In the genomic region with DNA sequence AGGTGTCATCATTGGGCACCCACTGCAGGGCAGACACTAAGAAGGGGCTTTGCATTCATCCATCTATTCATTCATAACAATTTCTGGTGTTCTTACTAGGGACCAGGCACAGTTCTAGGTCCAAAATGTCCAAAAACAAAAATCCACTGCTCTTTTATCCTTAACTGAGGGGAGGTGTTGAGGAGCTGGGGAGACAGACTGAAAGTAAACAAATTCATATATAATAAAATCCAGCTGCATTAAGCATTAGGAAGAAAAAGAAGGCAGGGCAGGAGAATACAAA, we compare ENCODE assay signal across 8 cellular contexts. TPM values are rescaled to one million over a fixed set of nuclear protein-coding genes. Genes with fewer than 3 reads are reported as not detected.
A peak's percentile ranks its signal among the peaks of the same experiment; 100 is the strongest.
DNase-seq lines count a peak whose midpoint lies in the region; ATAC-seq and TF ChIP-seq lines count a peak whose summit lies in the region.

No MANE protein-coding gene starts in this region.

- H2AFZ ChIP-seq in hepatocyte, result peak overlapping the region; percentile 98

- POLR2A ChIA-PET in activated CD4-positive, alpha-beta memory T cell treated with anti-CD3 and anti-CD28 coated beads, Interleukin-2, amount 10 ng/mL, durations not matched to agents 7 days and 5 days (lab: Charles Lee), result interaction anchor here (0.8 to 2.5 kb wide), 11 partner anchors 10 to 759 kb away, joined by 3 to 11 read pairs (median 4); a partner anchor contains a TSS

- H3K27me3 ChIP-seq in H7 (ENCODE audit: control insufficient read depth, insufficient read depth, low read length) (peaks cover 17% of the 10 kb centered on the region), hepatocyte (peaks cover 25% of the 10 kb centered on the region), skeletal muscle satellite cell (ENCODE audit: control insufficient read depth, insufficient read depth, low read length) (peaks cover 27% of the 10 kb centered on the region)

- no peaks in the 10 kb centered on the region for H3K79me2 ChIP-seq in hepatocyte

- H3K27ac Mint-ChIP-seq in activated CD4-positive, alpha-beta memory T cell treated with anti-CD3 and anti-CD28 coated beads, Interleukin-2, amount 10 ng/mL, durations not matched to agents 7 days and 5 days, result peak overlapping the region; percentile 94

- intact Hi-C loops in posterior vena cava (cut with DNase I), result no loop called here

- ATAC-seq in HG03045 (IDR thresholded peaks at IDR 0.05; ENCODE audit: unreplicated experiment) (no peak), HG03139 (IDR thresholded peaks at IDR 0.05; ENCODE audit: unreplicated experiment) (no peak)

- H3K27ac ChIP-seq in hepatocyte, result no peak overlapping the region

- no peaks in the 10 kb centered on the region for H3K9me3 ChIP-seq in hepatocyte (ENCODE audit: low read depth)
- H3K9me3 ChIP-seq in skeletal muscle satellite cell (replicated peaks; ENCODE audit: low read length), result no peaks in the 10 kb centered on the region

- TF ChIP-seq CTCF in hepatocyte (IDR thresholded peaks at IDR 0.05; ENCODE audit: poor library complexity), result no peak

- H3K4me3 ChIP-seq in H7 (ENCODE audit: insufficient read depth, low read depth, low read length) (peak overlapping the region; percentile 67), hepatocyte (peak overlapping the region; percentile 83), skeletal muscle satellite cell (ENCODE audit: low read length) (peak overlapping the region; percentile 76)

- H3K9me3 Mint-ChIP-seq in activated CD4-positive, alpha-beta memory T cell treated with anti-CD3 and anti-CD28 coated beads, Interleukin-2, amount 10 ng/mL, durations not matched to agents 7 days and 5 days, result no peaks in the 10 kb centered on the region

- DNase-seq in H7 (no peak), hepatocyte (ENCODE audit: low spot score) (no peak), posterior vena cava (ENCODE audit: low spot score) (no peak), NCI-H1105 treated with DMSO at 0.1 percent for 48 hours (lab: John Stamatoyannopoulos, UW) (no peak)
- no peak for DNase-seq in activated CD4-positive, alpha-beta memory T cell treated with anti-CD3 and anti-CD28 coated beads, Interleukin-2, amount 10 ng/mL, durations not matched to agents 7 days and 5 days

- H3K36me3 ChIP-seq in H7 (replicated peaks; ENCODE audit: control insufficient read depth, insufficient read depth, low read length), result no peaks in the 10 kb centered on the region
- H3K36me3 ChIP-seq in hepatocyte (replicated peaks; ENCODE audit: insufficient read depth, low read depth), result no peaks in the 10 kb centered on the region
- no peaks in the 10 kb centered on the region for H3K36me3 ChIP-seq in skeletal muscle satellite cell (ENCODE audit: insufficient read depth, low read length)

- peak overlapping the region; percentile 91 for H3K4me2 ChIP-seq in hepatocyte
- peak overlapping the region; percentile 98 for H3K4me2 ChIP-seq in skeletal muscle satellite cell (ENCODE audit: low read length)

- CTCF ChIA-PET in activated CD4-positive, alpha-beta memory T cell treated with anti-CD3 and anti-CD28 coated beads, Interleukin-2, amount 10 ng/mL, durations not matched to agents 7 days and 5 days (lab: Charles Lee), result interaction anchor here (1.5 to 3.0 kb wide), 3 partner anchors 9 to 672 kb away, joined by 3 to 13 read pairs (median 5); no protein-coding TSS in a partner anchor

- H3K9ac ChIP-seq in skeletal muscle satellite cell (ENCODE audit: low read depth, low read length), result no peak overlapping the region

- no peaks in the 10 kb centered on the region for H3K9me2 ChIP-seq in hepatocyte (replicated peaks; ENCODE audit: insufficient read depth)

- peaks cover 6% of the 10 kb centered on the region for H3K4me1 ChIP-seq in hepatocyte (ENCODE audit: insufficient read depth)
- H3K4me1 ChIP-seq in skeletal muscle satellite cell (ENCODE audit: control insufficient read depth, insufficient read depth, low read length), result peaks cover 5% of the 10 kb centered on the region

- H3K27me3 Mint-ChIP-seq in activated CD4-positive, alpha-beta memory T cell treated with anti-CD3 and anti-CD28 coated beads, Interleukin-2, amount 10 ng/mL, durations not matched to agents 7 days and 5 days, result no peaks in the 10 kb centered on the region

- H4K20me1 ChIP-seq in hepatocyte (ENCODE audit: insufficient read depth, poor library complexity, severe bottlenecking), result no peaks in the 10 kb centered on the region

- H3K4me3 Mint-ChIP-seq in activated CD4-positive, alpha-beta memory T cell treated with anti-CD3 and anti-CD28 coated beads, Interleukin-2, amount 10 ng/mL, durations not matched to agents 7 days and 5 days, result peak overlapping the region; percentile 92

- peaks cover 64% of the 10 kb centered on the region for H3K4me1 Mint-ChIP-seq in activated CD4-positive, alpha-beta memory T cell treated with anti-CD3 and anti-CD28 coated beads, Interleukin-2, amount 10 ng/mL, durations not matched to agents 7 days and 5 days

- peaks cover 39% of the 10 kb centered on the region for H3K36me3 Mint-ChIP-seq in activated CD4-positive, alpha-beta memory T cell treated with anti-CD3 and anti-CD28 coated beads, Interleukin-2, amount 10 ng/mL, durations not matched to agents 7 days and 5 days (ENCODE audit: low read depth)

RNA-seq across cellular contexts. Expression of a gene that starts 1.1 kb away (rescaled TPM):
- 2.5 and 3.4 TPM in 2 replicates for total RNA-seq in H7 (2014; rRNA removed; shearing (Covaris generic))
- total RNA-seq in activated CD4-positive, alpha-beta memory T cell treated with anti-CD3 and anti-CD28 coated beads, Interleukin-2, amount 10 ng/mL, durations not matched to agents 7 days and 5 days, result 10 to 100 TPM; 76.9 TPM
- 4.1 and 5.4 TPM in 2 replicates for total RNA-seq in hepatocyte
- 6.6 and 7.4 TPM in 2 replicates for polyA plus RNA-seq in hepatocyte
- total RNA-seq in skeletal muscle satellite cell (2012; rRNA removed), result 1.0 and 1.5 TPM in 2 replicates
- 10 to 100 TPM; 40.8 to 44.2 TPM for total RNA-seq in posterior vena cava

RNA-seq across cellular contexts. Expression of a gene that starts 29.5 kb away (rescaled TPM):
- total RNA-seq in H7 (2014; rRNA removed; shearing (Covaris generic)), result 10.1 and 11.6 TPM in 2 replicates
- total RNA-seq in activated CD4-positive, alpha-beta memory T cell treated with anti-CD3 and anti-CD28 coated beads, Interleukin-2, amount 10 ng/mL, durations not matched to agents 7 days and 5 days, result 1 to 10 TPM; 3.0 to 3.1 TPM
- 1.4 and 3.1 TPM in 2 replicates for total RNA-seq in hepatocyte
- polyA plus RNA-seq in hepatocyte, result 2.2 and 2.9 TPM in 2 replicates
- under 0.01 TPM in 1 of 2 replicates, not detected in the other for total RNA-seq in skeletal muscle satellite cell (2012; rRNA removed)
- total RNA-seq in posterior vena cava, result 1 to 10 TPM; 5.8 to 6.5 TPM
